Comparison of ENCODE assay signal across 8 cellular contexts in the genomic region with DNA sequence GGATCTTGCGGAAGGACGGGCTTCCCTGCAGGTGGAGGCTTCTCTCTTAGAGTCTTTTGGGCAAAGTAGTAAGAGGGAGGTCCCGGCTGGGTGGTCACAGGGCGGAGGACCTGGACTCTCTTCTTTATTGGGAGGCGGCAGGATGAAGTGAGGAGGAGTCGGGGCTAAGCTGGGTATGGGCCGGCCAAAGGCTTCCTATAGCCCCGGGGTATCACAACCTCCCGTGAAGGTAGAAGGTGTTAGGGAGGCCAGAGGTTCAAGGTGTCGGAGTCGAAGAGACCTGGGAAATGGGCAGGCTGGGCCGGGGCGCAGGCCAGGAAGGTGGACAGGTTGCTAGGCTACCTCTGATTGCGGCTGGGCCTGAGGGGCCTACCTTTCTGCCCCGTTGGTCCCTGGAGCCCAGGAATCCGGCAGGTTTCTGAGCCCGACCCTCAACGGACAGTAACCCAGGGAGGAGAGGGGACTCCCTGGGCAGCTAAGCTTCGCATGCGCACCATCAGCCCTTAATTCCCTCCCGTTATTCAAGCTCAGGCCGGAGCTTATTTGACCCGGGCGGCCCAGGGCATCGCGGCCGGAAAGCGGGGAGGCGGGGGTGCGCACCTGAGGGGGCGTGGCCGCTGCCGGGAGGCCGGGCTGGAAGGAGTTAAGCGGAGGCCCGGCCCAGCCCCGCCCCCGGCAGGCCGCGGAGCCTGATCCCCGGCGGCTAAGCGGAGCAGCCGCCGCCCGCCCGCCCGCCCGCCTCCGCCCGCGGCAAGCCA. TPM values are rescaled to one million over a fixed set of nuclear protein-coding genes. Genes with fewer than 3 reads are reported as not detected.
DNase-seq lines count a peak whose midpoint lies in the region; ATAC-seq lines count a peak whose summit lies in the region.

A gene with protein sequence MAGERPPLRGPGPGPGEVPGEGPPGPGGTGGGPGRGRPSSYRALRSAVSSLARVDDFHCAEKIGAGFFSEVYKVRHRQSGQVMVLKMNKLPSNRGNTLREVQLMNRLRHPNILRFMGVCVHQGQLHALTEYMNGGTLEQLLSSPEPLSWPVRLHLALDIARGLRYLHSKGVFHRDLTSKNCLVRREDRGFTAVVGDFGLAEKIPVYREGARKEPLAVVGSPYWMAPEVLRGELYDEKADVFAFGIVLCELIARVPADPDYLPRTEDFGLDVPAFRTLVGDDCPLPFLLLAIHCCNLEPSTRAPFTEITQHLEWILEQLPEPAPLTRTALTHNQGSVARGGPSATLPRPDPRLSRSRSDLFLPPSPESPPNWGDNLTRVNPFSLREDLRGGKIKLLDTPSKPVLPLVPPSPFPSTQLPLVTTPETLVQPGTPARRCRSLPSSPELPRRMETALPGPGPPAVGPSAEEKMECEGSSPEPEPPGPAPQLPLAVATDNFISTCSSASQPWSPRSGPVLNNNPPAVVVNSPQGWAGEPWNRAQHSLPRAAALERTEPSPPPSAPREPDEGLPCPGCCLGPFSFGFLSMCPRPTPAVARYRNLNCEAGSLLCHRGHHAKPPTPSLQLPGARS (plus strand): TSS at position 685 of the 758 bp plus-strand sequence. CDS start 358 bp downstream, outside the sequence.

- DNase-seq in AG08395 (ENCODE audit: low spot score) (peak; percentile 80), NCI-H69 (lab: John Stamatoyannopoulos, UW) (peak; percentile 91), medulla oblongata (ENCODE audit: extremely low spot score) (peak; percentile 54)
- DNase-seq in effector memory CD8-positive, alpha-beta T cell, result peak; percentile 74 to 79 (median 76)
- DNase-seq in stimulated activated CD4-positive, alpha-beta T cell treated with anti-CD3 and anti-CD28 coated beads, TNF-alpha, amount 100 ng/mL, for 4 hours (ENCODE audit: low read depth in 3 of 3), result peak; percentile 65 to 82 (median 73)

- peak within 1 kb of the TSS; percentile 93 to 97 for H3K27ac Mint-ChIP-seq in effector memory CD8-positive, alpha-beta T cell

- CTCF ChIA-PET in activated CD8-positive, alpha-beta memory T cell treated with anti-CD3 and anti-CD28 coated beads for 36 hours (lab: Charles Lee), result interaction anchor here (0.9 to 2.1 kb wide), 6 partner anchors 8 to 123 kb away, joined by 3 to 17 read pairs (median 6); no protein-coding TSS in a partner anchor

- no peaks in the 10 kb centered on the region for H3K9me3 Mint-ChIP-seq in effector memory CD8-positive, alpha-beta T cell

- peaks cover 26 to 31% of the 10 kb centered on the region in 2 donors for H3K4me1 Mint-ChIP-seq in effector memory CD8-positive, alpha-beta T cell (ENCODE audit: low read depth in 2 of 2)

- peaks cover 26% of the 10 kb centered on the region for H3K36me3 Mint-ChIP-seq in effector memory CD8-positive, alpha-beta T cell (ENCODE audit: insufficient read depth)

- H3K4me3 Mint-ChIP-seq in effector memory CD8-positive, alpha-beta T cell, result peak within 1 kb of the TSS; percentile 97 to 99

- no peaks in the 10 kb centered on the region for H3K27me3 Mint-ChIP-seq in effector memory CD8-positive, alpha-beta T cell

- ATAC-seq in GM18909 (IDR thresholded peaks at IDR 0.05; ENCODE audit: poor library complexity, unreplicated experiment), result peak; percentile 54
- ATAC-seq in HG03196 (IDR thresholded peaks at IDR 0.05; ENCODE audit: unreplicated experiment), result peak; percentile 48
- peak; percentile 44 for ATAC-seq in effector memory CD8-positive, alpha-beta T cell (replicated peaks)

- POLR2A ChIA-PET in activated CD8-positive, alpha-beta memory T cell treated with anti-CD3 and anti-CD28 coated beads for 36 hours (lab: Charles Lee), result interaction anchor here (0.6 to 1.8 kb wide), 6 partner anchors 12 to 143 kb away, joined by 3 to 6 read pairs (median 4); a partner anchor contains a TSS

RNA-seq across cellular contexts. Expression of the gene that starts here (rescaled TPM):
- 10 to 100 TPM; 47.9 to 51.6 TPM for total RNA-seq in activated CD8-positive, alpha-beta memory T cell treated with anti-CD3 and anti-CD28 coated beads for 36 hours

Comparison
In these comparisons a context has a peak if more than half of its experiments do, and no peak if none do; other contexts are left out.
1. Peak in every context shown above with its lines: DNase-seq and ATAC-seq.